In the genomic region with DNA sequence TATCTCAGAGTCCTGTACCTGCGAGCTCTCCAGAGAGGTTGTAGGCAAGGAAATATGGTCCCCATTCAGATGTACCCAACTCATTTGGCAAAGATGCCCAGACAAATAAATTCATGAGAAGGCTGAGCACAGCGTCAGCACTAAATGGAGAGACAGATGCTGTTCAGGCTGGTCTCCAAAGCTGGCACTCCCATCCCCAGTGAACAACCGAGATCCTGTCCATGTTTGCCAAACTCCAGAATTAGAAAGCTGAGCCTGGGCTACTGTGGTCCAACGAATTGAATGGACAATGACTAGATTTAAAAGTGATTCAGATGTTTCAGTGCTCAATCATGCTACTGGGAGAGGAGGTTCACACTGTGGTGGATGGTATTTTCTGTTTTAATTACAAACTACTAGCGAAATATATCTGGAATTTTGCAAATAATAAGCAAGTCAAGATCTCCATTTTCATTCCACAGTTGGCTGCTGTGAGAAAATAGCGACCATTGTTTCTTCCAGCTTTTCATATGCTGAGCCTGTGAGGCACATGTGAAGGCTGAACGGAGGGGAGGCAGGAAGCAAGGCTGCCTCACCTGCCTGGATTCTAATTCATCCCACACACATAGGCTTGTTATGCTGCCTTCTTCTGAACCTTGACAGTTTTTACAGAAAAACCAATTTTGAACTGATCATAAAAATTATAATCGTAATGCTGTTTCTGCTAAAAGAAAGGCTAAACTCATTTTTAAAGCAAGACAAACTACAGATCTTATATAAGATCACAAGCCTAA, we compare ENCODE assay signal across 1 cellular context.
TF ChIP-seq lines count a peak whose summit lies in the region.

No MANE protein-coding gene starts in this region.

TF ChIP-seq in WTC11, 78 proteins besides CTCF, POLR2A, EP300 and RAD21:
- TF ChIP-seq ZNF425 (CRISPR knock-in tag; conservative IDR thresholded peaks at IDR 0.05) (no peak), ZNF512 (CRISPR knock-in tag; IDR thresholded peaks at IDR 0.05; ENCODE audit: borderline replicate concordance) (no peak), ETV6 (CRISPR knock-in tag; IDR thresholded peaks at IDR 0.05) (no peak), GABPB1 (CRISPR knock-in tag; IDR thresholded peaks at IDR 0.05) (no peak), USF1 (CRISPR knock-in tag; IDR thresholded peaks at IDR 0.05) (no peak)
